ENCODE assay signal across 1 cellular context in the genomic region with DNA sequence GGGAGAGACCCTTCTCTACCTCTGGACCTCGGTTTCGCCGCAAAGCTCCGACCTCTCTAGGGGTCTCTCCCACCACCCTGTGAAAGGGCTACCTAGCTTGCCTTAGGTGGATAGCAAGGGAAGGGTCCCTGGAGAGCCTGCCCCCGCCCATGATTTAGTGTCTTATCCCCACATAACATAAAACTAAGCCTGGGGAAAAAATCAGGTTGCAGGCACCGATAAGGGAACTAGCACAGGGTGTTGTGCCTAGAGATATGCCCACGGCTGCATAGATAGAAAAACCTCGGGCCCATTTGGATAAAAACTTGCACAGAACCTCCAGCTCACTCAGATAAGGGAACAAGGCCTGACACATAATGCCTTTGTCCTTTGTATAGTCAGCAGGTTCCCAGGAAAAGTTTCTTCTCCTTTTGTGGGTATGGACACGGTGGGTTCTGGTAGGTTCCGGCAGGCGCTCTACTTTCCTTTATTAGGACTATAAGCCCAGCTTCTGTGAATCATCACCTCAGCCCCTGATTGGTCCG.
TF ChIP-seq lines count a peak whose summit lies in the region.

No MANE protein-coding gene starts in this region.

TF ChIP-seq in K562, 482 proteins besides CTCF, POLR2A, EP300 and RAD21 (continued from another document):
- TF ChIP-seq, protein P1, sequence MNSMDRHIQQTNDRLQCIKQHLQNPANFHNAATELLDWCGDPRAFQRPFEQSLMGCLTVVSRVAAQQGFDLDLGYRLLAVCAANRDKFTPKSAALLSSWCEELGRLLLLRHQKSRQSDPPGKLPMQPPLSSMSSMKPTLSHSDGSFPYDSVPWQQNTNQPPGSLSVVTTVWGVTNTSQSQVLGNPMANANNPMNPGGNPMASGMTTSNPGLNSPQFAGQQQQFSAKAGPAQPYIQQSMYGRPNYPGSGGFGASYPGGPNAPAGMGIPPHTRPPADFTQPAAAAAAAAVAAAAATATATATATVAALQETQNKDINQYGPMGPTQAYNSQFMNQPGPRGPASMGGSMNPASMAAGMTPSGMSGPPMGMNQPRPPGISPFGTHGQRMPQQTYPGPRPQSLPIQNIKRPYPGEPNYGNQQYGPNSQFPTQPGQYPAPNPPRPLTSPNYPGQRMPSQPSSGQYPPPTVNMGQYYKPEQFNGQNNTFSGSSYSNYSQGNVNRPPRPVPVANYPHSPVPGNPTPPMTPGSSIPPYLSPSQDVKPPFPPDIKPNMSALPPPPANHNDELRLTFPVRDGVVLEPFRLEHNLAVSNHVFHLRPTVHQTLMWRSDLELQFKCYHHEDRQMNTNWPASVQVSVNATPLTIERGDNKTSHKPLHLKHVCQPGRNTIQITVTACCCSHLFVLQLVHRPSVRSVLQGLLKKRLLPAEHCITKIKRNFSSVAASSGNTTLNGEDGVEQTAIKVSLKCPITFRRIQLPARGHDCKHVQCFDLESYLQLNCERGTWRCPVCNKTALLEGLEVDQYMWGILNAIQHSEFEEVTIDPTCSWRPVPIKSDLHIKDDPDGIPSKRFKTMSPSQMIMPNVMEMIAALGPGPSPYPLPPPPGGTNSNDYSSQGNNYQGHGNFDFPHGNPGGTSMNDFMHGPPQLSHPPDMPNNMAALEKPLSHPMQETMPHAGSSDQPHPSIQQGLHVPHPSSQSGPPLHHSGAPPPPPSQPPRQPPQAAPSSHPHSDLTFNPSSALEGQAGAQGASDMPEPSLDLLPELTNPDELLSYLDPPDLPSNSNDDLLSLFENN (IDR thresholded peaks at IDR 0.05; ENCODE audit: low read depth in 2 of 2, low read length in 2 of 2): peak in 1 of 2 experiments; percentile 96; a peak in 2 of 4 replicates
- no peak for TF ChIP-seq ZNF431 (CRISPR knock-in tag; IDR thresholded peaks at IDR 0.05)
- TF ChIP-seq SMAD2 (IDR thresholded peaks at IDR 0.05; ENCODE audit: low read depth, low read length): no peak
- no peak for TF ChIP-seq ZNF121 (CRISPR knock-in tag; conservative IDR thresholded peaks at IDR 0.05)
- no peak for TF ChIP-seq PTTG1 (tag; IDR thresholded peaks at IDR 0.05; ENCODE audit: low read depth)
- peak; percentile 79; the same call in 1 of the 2 replicates for TF ChIP-seq ZNF583 (CRISPR knock-in tag; IDR thresholded peaks at IDR 0.05)
- no peak for TF ChIP-seq SP1 (CRISPR knock-in tag; IDR thresholded peaks at IDR 0.05)
TF ChIP-seq in K562: peak in this region for 159.
